ENCODE assay signal across 1 cellular context in the genomic region with DNA sequence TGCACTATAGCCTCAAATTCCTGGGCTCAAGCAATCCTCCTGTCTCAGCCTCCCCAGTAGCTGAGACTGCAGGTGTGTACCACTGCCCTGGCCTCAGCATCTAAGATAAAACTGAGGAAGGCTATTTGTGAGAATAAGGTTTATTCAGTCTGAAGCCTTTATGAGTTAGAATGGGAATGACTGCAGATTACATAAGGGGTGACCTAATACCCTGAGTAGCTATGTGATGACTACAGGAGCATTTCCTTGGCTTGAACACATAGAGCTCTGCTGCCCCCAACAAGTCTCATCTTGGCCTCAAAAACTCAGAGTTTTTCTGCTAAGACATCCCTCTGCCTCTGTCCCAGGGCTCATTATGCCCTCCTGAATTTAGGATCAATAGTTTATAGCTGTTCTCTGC.
TF ChIP-seq lines count a peak whose summit lies in the region.

No MANE protein-coding gene starts in this region.

TF ChIP-seq in IMR-90, 13 proteins besides CTCF, POLR2A, EP300 and RAD21:
- peak; percentile 30; the same call in 1 of the 2 replicates for TF ChIP-seq SMC3 (IDR thresholded peaks at IDR 0.05; ENCODE audit: low read depth, low read length)
- TF ChIP-seq RFX5 (IDR thresholded peaks at IDR 0.05; ENCODE audit: low read depth, low read length), result 0 out of 2 replicates have a peak, but pooled peaks have one; percentile 23
- TF ChIP-seq CEBPB (IDR thresholded peaks at IDR 0.05; ENCODE audit: low read depth, low read length), result peak; percentile 71
- no peak for TF ChIP-seq BHLHE40 (IDR thresholded peaks at IDR 0.05; ENCODE audit: low read depth, low read length)
TF ChIP-seq in IMR-90: peak in this region for 3.
